1 cellular context compared by ENCODE assay signal in the genomic region with DNA sequence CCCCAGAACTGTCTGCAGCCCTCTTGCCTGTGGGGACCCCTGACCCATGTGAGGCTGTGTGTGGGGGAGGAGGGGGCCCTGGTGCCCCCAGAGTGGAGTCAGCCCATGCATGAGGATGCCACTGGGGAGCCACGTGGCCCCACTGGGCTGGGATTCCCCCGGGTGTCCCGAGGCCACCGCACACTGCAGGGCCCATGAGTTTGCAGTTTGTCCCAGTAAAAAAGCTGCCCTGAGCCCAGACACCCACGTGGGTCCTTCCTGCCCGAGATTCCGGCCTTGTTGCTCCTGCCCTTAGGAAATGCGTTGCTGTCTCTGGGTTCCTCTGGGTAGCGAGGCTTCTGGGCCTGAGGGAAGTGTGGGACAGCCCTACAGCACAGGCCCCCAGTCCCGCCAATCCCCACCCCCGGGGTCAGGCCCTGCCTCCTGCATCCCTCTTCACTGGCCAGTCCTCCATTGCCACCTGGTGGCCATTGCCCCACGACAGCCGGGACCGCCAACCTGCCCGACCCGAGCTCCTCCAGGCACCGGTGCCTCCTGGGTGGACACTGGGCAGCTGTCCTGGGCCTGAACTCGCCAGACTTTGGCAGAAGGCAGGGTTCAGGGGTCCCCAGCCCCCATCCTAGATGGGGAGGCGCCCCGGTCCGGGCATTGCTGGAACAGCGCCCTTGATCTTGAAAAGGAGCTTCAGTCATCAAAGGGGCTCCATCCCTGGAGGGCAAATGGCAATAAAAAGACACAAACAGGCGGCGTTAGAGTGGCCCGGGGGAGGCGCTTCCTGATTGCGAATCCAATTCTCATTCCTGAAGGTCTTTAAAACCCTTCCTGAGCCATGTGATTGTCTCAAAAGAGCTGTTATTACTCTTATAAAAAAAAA.
TF ChIP-seq lines count a peak whose summit lies in the region.

No MANE protein-coding gene starts in this region.

TF ChIP-seq in HEK293, 187 proteins besides CTCF, POLR2A, EP300 and RAD21 (continues in another document):
- TF ChIP-seq FEZF1 (tag by site-specific recombination; IDR thresholded peaks at IDR 0.05): 0 out of 2 replicates have a peak, but pooled peaks have one; percentile 6
- TF ChIP-seq, protein P1, sequence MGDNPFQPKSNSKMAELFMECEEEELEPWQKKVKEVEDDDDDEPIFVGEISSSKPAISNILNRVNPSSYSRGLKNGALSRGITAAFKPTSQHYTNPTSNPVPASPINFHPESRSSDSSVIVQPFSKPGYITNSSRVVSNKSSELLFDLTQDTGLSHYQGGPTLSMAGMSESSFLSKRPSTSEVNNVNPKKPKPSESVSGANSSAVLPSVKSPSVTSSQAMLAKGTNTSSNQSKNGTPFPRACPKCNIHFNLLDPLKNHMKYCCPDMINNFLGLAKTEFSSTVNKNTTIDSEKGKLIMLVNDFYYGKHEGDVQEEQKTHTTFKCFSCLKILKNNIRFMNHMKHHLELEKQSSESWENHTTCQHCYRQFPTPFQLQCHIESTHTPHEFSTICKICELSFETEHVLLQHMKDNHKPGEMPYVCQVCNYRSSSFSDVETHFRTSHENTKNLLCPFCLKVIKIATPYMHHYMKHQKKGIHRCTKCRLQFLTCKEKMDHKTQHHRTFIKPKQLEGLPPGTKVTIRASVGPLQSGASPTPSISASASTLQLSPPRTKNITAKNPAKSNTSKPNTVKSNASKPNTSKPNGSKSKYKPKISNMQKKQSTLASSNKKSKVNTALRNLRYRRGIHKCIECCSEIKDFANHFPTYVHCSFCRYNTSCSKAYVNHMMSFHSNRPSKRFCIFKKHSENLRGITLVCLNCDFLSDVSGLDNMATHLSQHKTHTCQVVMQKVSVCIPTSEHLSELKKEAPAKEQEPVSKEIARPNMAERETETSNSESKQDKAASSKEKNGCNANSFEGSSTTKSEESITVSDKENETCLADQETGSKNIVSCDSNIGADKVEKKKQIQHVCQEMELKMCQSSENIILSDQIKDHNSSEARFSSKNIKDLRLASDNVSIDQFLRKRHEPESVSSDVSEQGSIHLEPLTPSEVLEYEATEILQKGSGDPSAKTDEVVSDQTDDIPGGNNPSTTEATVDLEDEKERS (tag by site-specific recombination; IDR thresholded peaks at IDR 0.05): no peak
- no peak for TF ChIP-seq ZNF169 (tag by site-specific recombination; IDR thresholded peaks at IDR 0.05)
- TF ChIP-seq GLIS1 (tag by site-specific recombination; IDR thresholded peaks at IDR 0.05): peak; percentile 78
- TF ChIP-seq ZNF558 (tag by site-specific recombination; IDR thresholded peaks at IDR 0.05): no peak
- TF ChIP-seq ZNF366 (tag by site-specific recombination; conservative IDR thresholded peaks at IDR 0.05): no peak
- TF ChIP-seq PATZ1 (tag by site-specific recombination; IDR thresholded peaks at IDR 0.05): peak; percentile 71
- no peak for TF ChIP-seq ZNF837 (tag by site-specific recombination; IDR thresholded peaks at IDR 0.05)
- TF ChIP-seq ELK4 (IDR thresholded peaks at IDR 0.05; ENCODE audit: borderline replicate concordance, low read depth, low read length): no peak
- no peak for TF ChIP-seq ZBTB1 (tag by site-specific recombination; IDR thresholded peaks at IDR 0.05)
- no peak for TF ChIP-seq ZNF560 (tag by site-specific recombination; IDR thresholded peaks at IDR 0.05; ENCODE audit: borderline replicate concordance)
- peak; percentile 31; the same call in 1 of the 2 replicates for TF ChIP-seq KLF9 (tag by site-specific recombination; IDR thresholded peaks at IDR 0.05; ENCODE audit: low read depth)
- TF ChIP-seq ZNF654 (tag by site-specific recombination; IDR thresholded peaks at IDR 0.05; ENCODE audit: low read depth): peak; percentile 79
- TF ChIP-seq ZNF324 (tag by site-specific recombination; IDR thresholded peaks at IDR 0.05): no peak
- TF ChIP-seq ZBTB8A (tag by site-specific recombination; IDR thresholded peaks at IDR 0.05): peak; percentile 63
- TF ChIP-seq GLI4 (tag by site-specific recombination; IDR thresholded peaks at IDR 0.05): no peak
- TF ChIP-seq ZNF292 (tag by site-specific recombination; IDR thresholded peaks at IDR 0.05; ENCODE audit: borderline replicate concordance, low read depth): no peak
- peak; percentile 42; the same call in 1 of the 2 replicates for TF ChIP-seq ZNF394 (tag by site-specific recombination; IDR thresholded peaks at IDR 0.05; ENCODE audit: borderline replicate concordance)
- TF ChIP-seq ZNF10 (tag by site-specific recombination; IDR thresholded peaks at IDR 0.05): no peak
- TF ChIP-seq ZNF707 (tag by site-specific recombination; IDR thresholded peaks at IDR 0.05): no peak
- no peak for TF ChIP-seq ZNF514 (tag by site-specific recombination; IDR thresholded peaks at IDR 0.05)
- TF ChIP-seq ZNF223 (tag by site-specific recombination; IDR thresholded peaks at IDR 0.05): no peak
- TF ChIP-seq ZBTB17 (tag by site-specific recombination; IDR thresholded peaks at IDR 0.05): 0 out of 2 replicates have a peak, but pooled peaks have one; percentile 15
- 0 out of 2 replicates have a peak, but pooled peaks have one; percentile 59 for TF ChIP-seq ZNF76 (tag by site-specific recombination; IDR thresholded peaks at IDR 0.05; ENCODE audit: borderline replicate concordance, low read depth)
- TF ChIP-seq SETDB1 (IDR thresholded peaks at IDR 0.05; ENCODE audit: insufficient read length, low read length): no peak
- TF ChIP-seq ZNF776 (tag by site-specific recombination; IDR thresholded peaks at IDR 0.05; ENCODE audit: borderline replicate concordance): no peak
- peak; percentile 71 for TF ChIP-seq ZFHX2 (tag by site-specific recombination; conservative IDR thresholded peaks at IDR 0.05)
- no peak for TF ChIP-seq ZNF350 (tag by site-specific recombination; IDR thresholded peaks at IDR 0.05)
- no peak for TF ChIP-seq ZNF211 (tag by site-specific recombination; IDR thresholded peaks at IDR 0.05; ENCODE audit: low read depth)
- peak; percentile 44; the same call in 1 of the 2 replicates for TF ChIP-seq SCRT2 (tag by site-specific recombination; IDR thresholded peaks at IDR 0.05)
- 0 out of 2 replicates have a peak, but pooled peaks have one; percentile 19 for TF ChIP-seq SP2 (tag by site-specific recombination; IDR thresholded peaks at IDR 0.05)
- peak; percentile 28; the same call in 1 of the 2 replicates for TF ChIP-seq TCF7L2 (IDR thresholded peaks at IDR 0.05; ENCODE audit: borderline replicate concordance, low read depth, low read length)
- peak; percentile 86 for TF ChIP-seq ZNF341 (tag by site-specific recombination; IDR thresholded peaks at IDR 0.05; ENCODE audit: low read depth)
- TF ChIP-seq ZNF426 (tag by site-specific recombination; IDR thresholded peaks at IDR 0.05): no peak
- no peak for TF ChIP-seq ZNF24 (tag by site-specific recombination; IDR thresholded peaks at IDR 0.05)
- peak; percentile 48; the same call in 1 of the 2 replicates for TF ChIP-seq SP3 (tag by site-specific recombination; IDR thresholded peaks at IDR 0.05)
- no peak for TF ChIP-seq ZNF548 (tag by site-specific recombination; IDR thresholded peaks at IDR 0.05)
- TF ChIP-seq EGR2 (tag by site-specific recombination; IDR thresholded peaks at IDR 0.05; ENCODE audit: low read depth): 0 out of 2 replicates have a peak, but pooled peaks have one; percentile 21
- TF ChIP-seq SCRT1 (tag by site-specific recombination; IDR thresholded peaks at IDR 0.05; ENCODE audit: borderline replicate concordance): no peak
- TF ChIP-seq KLF17 (tag by site-specific recombination; IDR thresholded peaks at IDR 0.05): peak; percentile 61; the same call in 1 of the 2 replicates
- TF ChIP-seq, protein P2, sequence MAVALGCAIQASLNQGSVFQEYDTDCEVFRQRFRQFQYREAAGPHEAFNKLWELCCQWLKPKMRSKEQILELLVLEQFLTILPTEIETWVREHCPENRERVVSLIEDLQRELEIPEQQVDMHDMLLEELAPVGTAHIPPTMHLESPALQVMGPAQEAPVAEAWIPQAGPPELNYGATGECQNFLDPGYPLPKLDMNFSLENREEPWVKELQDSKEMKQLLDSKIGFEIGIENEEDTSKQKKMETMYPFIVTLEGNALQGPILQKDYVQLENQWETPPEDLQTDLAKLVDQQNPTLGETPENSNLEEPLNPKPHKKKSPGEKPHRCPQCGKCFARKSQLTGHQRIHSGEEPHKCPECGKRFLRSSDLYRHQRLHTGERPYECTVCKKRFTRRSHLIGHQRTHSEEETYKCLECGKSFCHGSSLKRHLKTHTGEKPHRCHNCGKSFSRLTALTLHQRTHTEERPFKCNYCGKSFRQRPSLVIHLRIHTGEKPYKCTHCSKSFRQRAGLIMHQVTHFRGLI (tag by site-specific recombination; IDR thresholded peaks at IDR 0.05): no peak
- TF ChIP-seq WT1 (tag by site-specific recombination; IDR thresholded peaks at IDR 0.05): no peak
- peak; percentile 77 for TF ChIP-seq ZNF335 (tag by site-specific recombination; conservative IDR thresholded peaks at IDR 0.05)
- TF ChIP-seq SP7 (tag by site-specific recombination; IDR thresholded peaks at IDR 0.05): 0 out of 2 replicates have a peak, but pooled peaks have one; percentile 22
- TF ChIP-seq, protein P3, sequence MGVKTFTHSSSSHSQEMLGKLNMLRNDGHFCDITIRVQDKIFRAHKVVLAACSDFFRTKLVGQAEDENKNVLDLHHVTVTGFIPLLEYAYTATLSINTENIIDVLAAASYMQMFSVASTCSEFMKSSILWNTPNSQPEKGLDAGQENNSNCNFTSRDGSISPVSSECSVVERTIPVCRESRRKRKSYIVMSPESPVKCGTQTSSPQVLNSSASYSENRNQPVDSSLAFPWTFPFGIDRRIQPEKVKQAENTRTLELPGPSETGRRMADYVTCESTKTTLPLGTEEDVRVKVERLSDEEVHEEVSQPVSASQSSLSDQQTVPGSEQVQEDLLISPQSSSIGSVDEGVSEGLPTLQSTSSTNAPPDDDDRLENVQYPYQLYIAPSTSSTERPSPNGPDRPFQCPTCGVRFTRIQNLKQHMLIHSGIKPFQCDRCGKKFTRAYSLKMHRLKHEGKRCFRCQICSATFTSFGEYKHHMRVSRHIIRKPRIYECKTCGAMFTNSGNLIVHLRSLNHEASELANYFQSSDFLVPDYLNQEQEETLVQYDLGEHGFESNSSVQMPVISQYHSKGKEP (tag by site-specific recombination; IDR thresholded peaks at IDR 0.05): no peak
- TF ChIP-seq BCL11A (tag by site-specific recombination; IDR thresholded peaks at IDR 0.05; ENCODE audit: low read depth): peak; percentile 27; the same call in 1 of the 2 replicates
- TF ChIP-seq, protein P4, sequence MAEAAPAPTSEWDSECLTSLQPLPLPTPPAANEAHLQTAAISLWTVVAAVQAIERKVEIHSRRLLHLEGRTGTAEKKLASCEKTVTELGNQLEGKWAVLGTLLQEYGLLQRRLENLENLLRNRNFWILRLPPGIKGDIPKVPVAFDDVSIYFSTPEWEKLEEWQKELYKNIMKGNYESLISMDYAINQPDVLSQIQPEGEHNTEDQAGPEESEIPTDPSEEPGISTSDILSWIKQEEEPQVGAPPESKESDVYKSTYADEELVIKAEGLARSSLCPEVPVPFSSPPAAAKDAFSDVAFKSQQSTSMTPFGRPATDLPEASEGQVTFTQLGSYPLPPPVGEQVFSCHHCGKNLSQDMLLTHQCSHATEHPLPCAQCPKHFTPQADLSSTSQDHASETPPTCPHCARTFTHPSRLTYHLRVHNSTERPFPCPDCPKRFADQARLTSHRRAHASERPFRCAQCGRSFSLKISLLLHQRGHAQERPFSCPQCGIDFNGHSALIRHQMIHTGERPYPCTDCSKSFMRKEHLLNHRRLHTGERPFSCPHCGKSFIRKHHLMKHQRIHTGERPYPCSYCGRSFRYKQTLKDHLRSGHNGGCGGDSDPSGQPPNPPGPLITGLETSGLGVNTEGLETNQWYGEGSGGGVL (tag by site-specific recombination; IDR thresholded peaks at IDR 0.05): no peak
- no peak for TF ChIP-seq ZNF133 (tag by site-specific recombination; IDR thresholded peaks at IDR 0.05)
- TF ChIP-seq HIC1 (tag by site-specific recombination; IDR thresholded peaks at IDR 0.05): 0 out of 2 replicates have a peak, but pooled peaks have one; percentile 52
